8 cellular contexts compared by ENCODE assay signal in genomic region chr20:380763-381580, GRCh38. TPM values are rescaled to one million over a fixed set of nuclear protein-coding genes. Genes with fewer than 3 reads are reported as not detected.
DNase-seq lines count a peak whose midpoint lies in the region; ATAC-seq, FAIRE-seq and TF ChIP-seq lines count a peak whose summit lies in the region.

No MANE protein-coding gene starts in this region.

- peak; percentile 40 for ATAC-seq in GM19324 (IDR thresholded peaks at IDR 0.05; ENCODE audit: low FRiP score, unreplicated experiment)
- ATAC-seq in HG03460 (IDR thresholded peaks at IDR 0.05; ENCODE audit: unreplicated experiment): peak; percentile 44
- ATAC-seq in gastroesophageal sphincter: peak; percentile 56

- peaks cover 4 to 20% (median 8%) of the 10 kb centered on the region in 4 donors for H3K4me1 Mint-ChIP-seq in CD4-positive, alpha-beta memory T cell

- no peaks in the 10 kb centered on the region for H3K36me3 ChIP-seq in CD4-positive, alpha-beta memory T cell (ENCODE audit: insufficient read depth, low read length)
- no peaks in the 10 kb centered on the region for H3K36me3 ChIP-seq in gastroesophageal sphincter

- H3K4me3 Mint-ChIP-seq in CD4-positive, alpha-beta memory T cell: peak overlapping the region; percentile 82 to 90 (median 85)

- TF ChIP-seq POLR2A in gastroesophageal sphincter (IDR thresholded peaks at IDR 0.05): no peak

- no peaks in the 10 kb centered on the region for H3K36me3 Mint-ChIP-seq in CD4-positive, alpha-beta memory T cell

- H3K4me3 ChIP-seq in CD4-positive, alpha-beta memory T cell (ENCODE audit: low read length in 2 of 2): peak overlapping the region; percentile 29 to 62
- peak overlapping the region; percentile 27 to 69 for H3K4me3 ChIP-seq in gastroesophageal sphincter

- intact Hi-C loops in CD4-positive, alpha-beta memory T cell (cut with micrococcal nuclease): loop anchor here (1.0 to 5.0 kb wide), 2 partner anchors 26 to 56 kb away; no protein-coding TSS in a partner anchor
- intact Hi-C loops in posterior cingulate gyrus (cut with DNase I): no loop called here

- H3K9me3 ChIP-seq in CD4-positive, alpha-beta memory T cell (ENCODE audit: control insufficient read depth in 1 of 2, low read length in 2 of 2): no peaks in the 10 kb centered on the region
- H3K9me3 ChIP-seq in gastroesophageal sphincter: no peaks in the 10 kb centered on the region

- no peaks in the 10 kb centered on the region for H3K27me3 ChIP-seq in CD4-positive, alpha-beta memory T cell (ENCODE audit: insufficient read depth, low read length)
- H3K27me3 ChIP-seq in gastroesophageal sphincter: peaks cover 31% of the 10 kb centered on the region

- no peak for TF ChIP-seq EP300 in gastroesophageal sphincter (IDR thresholded peaks at IDR 0.05)

- peaks cover 8% of the 10 kb centered on the region for H3K4me1 ChIP-seq in CD4-positive, alpha-beta memory T cell (ENCODE audit: insufficient read depth, low read length)
- H3K4me1 ChIP-seq in gastroesophageal sphincter: peaks cover 0 to 21% (median 0%) of the 10 kb centered on the region in 3 donors

- no peak overlapping the region for H3K27ac ChIP-seq in CD4-positive, alpha-beta memory T cell (ENCODE audit: low read depth, low read length)
- peak overlapping the region in 3 of 4 donors; percentile 35 to 64 (median 56) for H3K27ac ChIP-seq in gastroesophageal sphincter

- WGBS in gastroesophageal sphincter (ENCODE audit: low coverage in 1 of 2), 2 donors: 0 to 2% methylated on average over 10 to 11 of the region's 93 CpGs

- H3K27me3 Mint-ChIP-seq in CD4-positive, alpha-beta memory T cell: no peaks in the 10 kb centered on the region

- POLR2A ChIA-PET in CD4-positive, alpha-beta memory T cell (lab: Charles Lee; ENCODE audit: partially characterized antibody): interaction anchor here (0.8 to 2.1 kb wide), 12 partner anchors 8 to 163 kb away, joined by 3 to 13 read pairs (median 4); partner anchors contain the start of genes CSNK2A1 and TBC1D20

- CTCF ChIA-PET in CD4-positive, alpha-beta memory T cell (lab: Charles Lee; ENCODE audit: partially characterized antibody): interaction anchor here (0.6 to 2.9 kb wide), 6 partner anchors 15 to 107 kb away, joined by 3 to 9 read pairs (median 5); no protein-coding TSS in a partner anchor

- DNase-seq in CD4-positive, alpha-beta memory T cell: peak; percentile 32 to 53 (median 46)
- DNase-seq in RPMI7951 (ENCODE audit: low read depth) (peak; percentile 74), posterior cingulate gyrus (peak in 9 of 10 donors; percentile 15 to 93 (median 47)), urothelium cell line (ENCODE audit: low spot score) (peak; percentile 78)
- peak; percentile 86 for DNase-seq in activated effector memory CD4-positive, alpha-beta T cell treated with anti-CD3 and anti-CD28 coated beads, Interleukin-2, amount 50 U/mL, for 16 hours

- peaks cover 0 to 3% (median 0%) of the 10 kb centered on the region in 8 donors for H3K9me3 Mint-ChIP-seq in CD4-positive, alpha-beta memory T cell

- no peak for FAIRE-seq in urothelium cell line (lab: Jason Lieb, UNC)

- TF ChIP-seq CTCF in gastroesophageal sphincter (IDR thresholded peaks at IDR 0.05): no peak

- H3K27ac Mint-ChIP-seq in CD4-positive, alpha-beta memory T cell: peak overlapping the region in 6 of 7 donors; percentile 55 to 86 (median 72)

RNA-seq across cellular contexts. Expression of gene TRIB3, which starts 0.4 kb away (rescaled TPM):
- 1 to 10 TPM; 7.2 to 8.1 TPM for total RNA-seq in CD4-positive, alpha-beta memory T cell
- polyA plus RNA-seq in CD4-positive, alpha-beta memory T cell: 10 to 100 TPM in 1 of 2 donors, 1 to 10 TPM in 1; 8.7 to 12.4 TPM
- 50.5 and 57.3 TPM in 2 replicates for total RNA-seq in RPMI7951 (2014; rRNA removed; shearing (Covaris generic))
- 1 to 10 TPM in 3 of 4 donors, under 1 TPM in 1; 0.31 to 5.6 (median 3.9) TPM for total RNA-seq in gastroesophageal sphincter

RNA-seq across cellular contexts. Expression of gene RBCK1, which starts 27.1 kb away (rescaled TPM):
- 100 to 1,000 TPM; 109 to 118 TPM for total RNA-seq in CD4-positive, alpha-beta memory T cell
- 10 to 100 TPM; 75.2 to 84.4 TPM for polyA plus RNA-seq in CD4-positive, alpha-beta memory T cell
- 106 and 141 TPM in 2 replicates for total RNA-seq in RPMI7951 (2014; rRNA removed; shearing (Covaris generic))
- total RNA-seq in gastroesophageal sphincter: 100 to 1,000 TPM in 1 of 4 donors, 10 to 100 TPM in 3; 50.9 to 111 (median 82.1) TPM

RNA-seq across cellular contexts. Expression of gene NRSN2, which starts 34.1 kb away (rescaled TPM):
- 1 to 10 TPM in 1 of 2 experiments, under 1 TPM in 1; 0.52 to 1.1 TPM for total RNA-seq in CD4-positive, alpha-beta memory T cell
- polyA plus RNA-seq in CD4-positive, alpha-beta memory T cell: 1 to 10 TPM in 1 of 2 donors, not detected in 1; 1.3 TPM
- total RNA-seq in RPMI7951 (2014; rRNA removed; shearing (Covaris generic)): 92.3 and 111 TPM in 2 replicates
- total RNA-seq in gastroesophageal sphincter: 10 to 100 TPM; 25.3 to 51.6 (median 30.2) TPM

RNA-seq across cellular contexts. Expression of gene SOX12, which starts 55.6 kb away (rescaled TPM):
- 1 to 10 TPM; 4.7 to 5.0 TPM for total RNA-seq in CD4-positive, alpha-beta memory T cell
- under 1 TPM; 0.08 to 0.69 TPM for polyA plus RNA-seq in CD4-positive, alpha-beta memory T cell
- total RNA-seq in RPMI7951 (2014; rRNA removed; shearing (Covaris generic)): 3.1 and 6.1 TPM in 2 replicates
- total RNA-seq in gastroesophageal sphincter: 1 to 10 TPM; 3.4 to 7.3 (median 5.9) TPM

Comparison
In these comparisons a context has a peak if more than half of its experiments do, and no peak if none do; other contexts are left out.
1. RNA of gene NRSN2, which starts 34.1 kb away (total RNA-seq): 92.3 to 111 TPM in RPMI7951 and 25.3 to 51.6 TPM in gastroesophageal sphincter; 0.52 to 1.1 TPM in CD4-positive, alpha-beta memory T cell; every median in the first group is over 10 times any median in the second.
2. Peak in every context shown above with its lines, with median percentiles within 50 percentile points of each other: DNase-seq and ATAC-seq.